8 cellular contexts compared by ENCODE assay signal in the genomic region with DNA sequence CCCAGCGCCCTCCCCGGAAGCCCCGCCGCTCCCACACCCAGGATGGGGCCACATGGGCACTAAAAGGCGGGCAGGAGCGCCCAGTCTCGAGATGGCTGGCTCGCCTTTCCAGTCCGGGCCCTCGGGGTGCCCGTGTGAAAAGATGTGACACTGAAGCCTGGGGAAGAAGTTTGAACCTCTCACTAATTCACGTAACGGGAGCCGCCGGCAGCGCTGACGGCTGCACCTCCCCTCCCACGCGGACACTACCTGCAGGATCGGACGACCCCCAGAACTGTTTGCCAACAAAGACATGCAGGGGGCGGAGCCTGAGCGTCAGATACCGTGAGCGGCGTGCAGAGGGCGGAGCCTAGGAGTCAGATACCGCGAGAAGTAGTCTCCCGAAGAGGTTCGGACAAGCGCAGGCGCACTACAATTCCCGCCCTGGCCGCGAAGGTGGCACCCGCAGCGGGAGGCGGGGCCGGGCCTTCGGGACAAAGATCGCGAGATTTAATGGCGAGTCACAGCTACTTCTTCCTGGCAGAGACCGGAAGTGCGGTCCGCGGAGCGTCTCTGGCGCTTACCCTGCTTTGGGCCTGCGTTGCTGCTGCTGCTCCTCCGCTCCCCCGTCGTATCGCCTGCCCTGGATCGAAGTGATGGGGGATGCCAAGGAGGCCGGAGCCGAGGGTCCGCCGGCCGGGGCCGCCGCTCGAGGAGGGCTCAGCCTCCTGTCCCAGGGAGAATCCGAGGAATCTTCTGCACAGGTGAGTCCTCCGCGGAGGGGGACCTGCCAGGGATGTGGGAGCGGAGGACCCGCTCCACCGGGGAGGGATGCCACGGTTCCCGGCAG. TPM values are rescaled to one million over a fixed set of nuclear protein-coding genes. Genes with fewer than 3 reads are reported as not detected.
A peak's percentile ranks its signal among the peaks of the same experiment; 100 is the strongest.
DNase-seq lines count a peak whose midpoint lies in the region; ATAC-seq and TF ChIP-seq lines count a peak whose summit lies in the region.

A gene with protein sequence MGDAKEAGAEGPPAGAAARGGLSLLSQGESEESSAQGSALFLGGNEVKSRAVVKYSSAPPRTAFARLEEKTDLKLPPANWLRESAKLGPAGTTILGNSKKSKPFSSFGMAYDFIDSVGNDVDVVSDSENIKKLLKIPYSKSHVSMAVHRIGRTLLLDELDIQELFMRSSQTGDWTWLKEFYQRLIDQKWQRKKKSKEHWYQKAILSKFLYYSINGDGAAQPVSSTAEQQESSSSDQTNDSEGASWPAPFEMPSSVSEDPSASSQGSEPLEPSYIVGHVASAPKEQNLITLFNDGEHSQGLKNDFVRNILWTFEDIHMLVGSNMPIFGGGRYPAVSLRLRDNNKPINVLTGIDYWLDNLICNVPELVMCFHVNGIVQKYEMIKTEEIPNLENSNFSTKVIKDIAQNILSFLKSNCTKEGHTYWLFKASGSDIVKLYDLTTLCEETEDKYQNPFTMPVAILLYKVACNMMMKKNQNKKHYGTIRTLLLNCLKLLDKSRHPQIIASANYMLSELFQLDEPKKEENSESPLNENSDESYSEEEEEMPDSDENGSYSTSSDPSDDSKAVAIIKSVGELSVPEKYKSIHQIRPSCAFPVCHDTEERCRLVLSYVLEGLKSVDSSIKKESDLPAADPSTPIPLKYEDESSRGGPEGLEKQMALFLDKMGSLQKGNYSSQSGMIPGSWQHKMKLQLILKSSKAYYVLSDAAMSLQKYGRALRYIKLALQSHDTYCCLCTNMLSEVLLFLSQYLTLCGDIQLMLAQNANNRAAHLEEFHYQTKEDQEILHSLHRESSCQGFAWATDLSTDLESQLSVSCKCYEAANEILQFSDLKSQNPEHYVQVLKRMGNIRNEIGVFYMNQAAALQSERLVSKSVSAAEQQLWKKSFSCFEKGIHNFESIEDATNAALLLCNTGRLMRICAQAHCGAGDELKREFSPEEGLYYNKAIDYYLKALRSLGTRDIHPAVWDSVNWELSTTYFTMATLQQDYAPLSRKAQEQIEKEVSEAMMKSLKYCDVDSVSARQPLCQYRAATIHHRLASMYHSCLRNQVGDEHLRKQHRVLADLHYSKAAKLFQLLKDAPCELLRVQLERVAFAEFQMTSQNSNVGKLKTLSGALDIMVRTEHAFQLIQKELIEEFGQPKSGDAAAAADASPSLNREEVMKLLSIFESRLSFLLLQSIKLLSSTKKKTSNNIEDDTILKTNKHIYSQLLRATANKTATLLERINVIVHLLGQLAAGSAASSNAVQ (plus strand): TSS at position 537 of the 829 bp plus-strand sequence. CDS start 99 bp downstream, at position 636.

- CTCF ChIA-PET in RWPE1 (lab: Yijun Ruan, JAX) = interaction anchor here (0.6 kb wide), 1 partner anchor 21 kb away, joined by 4 read pairs; no protein-coding TSS in a partner anchor

- peak; percentile 97 for ATAC-seq in activated T-helper 17 cell treated with anti-CD3 and anti-CD28 coated beads, Interleukin-2, amount 50 U/mL, for 72 hours (replicated peaks)
- ATAC-seq in naive thymus-derived CD8-positive, alpha-beta T cell = peak; percentile 91 to 92

- H3K27ac Mint-ChIP-seq in activated T-helper 17 cell treated with anti-CD3 and anti-CD28 coated beads, Interleukin-2, amount 50 U/mL, for 72 hours = peak within 1 kb of the TSS; percentile 96
- H3K27ac Mint-ChIP-seq in naive thymus-derived CD8-positive, alpha-beta T cell = peak within 1 kb of the TSS; percentile 97 to 100 (median 99)

- POLR2A ChIA-PET in RWPE1 (lab: Yijun Ruan, JAX; ENCODE audit: low non-redundant PET) = interaction anchor here (0.5 to 0.7 kb wide), 2 partner anchors 57 to 365 kb away, joined by 3 to 4 read pairs; no protein-coding TSS in a partner anchor
- POLR2A ChIA-PET in naive thymus-derived CD8-positive, alpha-beta T cell (lab: Charles Lee) = interaction anchor here (0.6 to 1.8 kb wide), 4 partner anchors 104 to 912 kb away, joined by 3 to 39 read pairs (median 3); a partner anchor contains a TSS

- H3K27me3 Mint-ChIP-seq in activated T-helper 17 cell treated with anti-CD3 and anti-CD28 coated beads, Interleukin-2, amount 50 U/mL, for 72 hours = no peaks in the 10 kb centered on the region
- H3K27me3 Mint-ChIP-seq in naive thymus-derived CD8-positive, alpha-beta T cell = no peaks in the 10 kb centered on the region

- peak within 1 kb of the TSS; percentile 77 for H3K4me3 ChIP-seq in LNCaP clone FGC (ENCODE audit: low read depth, low read length)
- peak within 1 kb of the TSS; percentile 99 for H3K4me3 ChIP-seq in fibroblast of mammary gland (ENCODE audit: control insufficient read depth, low read depth, low read length)

- H3K9me3 Mint-ChIP-seq in activated T-helper 17 cell treated with anti-CD3 and anti-CD28 coated beads, Interleukin-2, amount 50 U/mL, for 72 hours = no peaks in the 10 kb centered on the region
- H3K9me3 Mint-ChIP-seq in naive thymus-derived CD8-positive, alpha-beta T cell = peaks cover 0 to 10% (median 0%) of the 10 kb centered on the region in 9 donors

- H3K4me1 Mint-ChIP-seq in activated T-helper 17 cell treated with anti-CD3 and anti-CD28 coated beads, Interleukin-2, amount 50 U/mL, for 72 hours = peaks cover 5% of the 10 kb centered on the region
- peaks cover 11 to 40% (median 30%) of the 10 kb centered on the region in 4 donors for H3K4me1 Mint-ChIP-seq in naive thymus-derived CD8-positive, alpha-beta T cell

- peak within 1 kb of the TSS; percentile 92 for H3K27ac ChIP-seq in RWPE1

- H3K36me3 Mint-ChIP-seq in activated T-helper 17 cell treated with anti-CD3 and anti-CD28 coated beads, Interleukin-2, amount 50 U/mL, for 72 hours (ENCODE audit: low read depth) = peaks cover 52% of the 10 kb centered on the region
- H3K36me3 Mint-ChIP-seq in naive thymus-derived CD8-positive, alpha-beta T cell = peaks cover 0 to 31% (median 14%) of the 10 kb centered on the region in 3 donors

- no peak for TF ChIP-seq CTCF in LNCaP clone FGC (IDR thresholded peaks at IDR 0.05; ENCODE audit: control insufficient read depth, extremely low read depth, insufficient read depth)
- no peak for TF ChIP-seq CTCF in RWPE1 (conservative IDR thresholded peaks at IDR 0.05; ENCODE audit: low read depth)
- TF ChIP-seq CTCF in fibroblast of mammary gland (conservative IDR thresholded peaks at IDR 0.05; ENCODE audit: control insufficient read depth, insufficient read depth, low read depth, low read length) = no peak

- peak within 1 kb of the TSS; percentile 95 for H3K4me3 Mint-ChIP-seq in activated T-helper 17 cell treated with anti-CD3 and anti-CD28 coated beads, Interleukin-2, amount 50 U/mL, for 72 hours
- H3K4me3 Mint-ChIP-seq in naive thymus-derived CD8-positive, alpha-beta T cell = peak within 1 kb of the TSS; percentile 96 to 100 (median 98)

- DNase-seq in Daoy (ENCODE audit: low read depth) (peak; percentile 98), GOT3 (lab: John Stamatoyannopoulos, UW) (peak; percentile 97), LNCaP clone FGC (ENCODE audit: low read depth) (peak; percentile 91), RWPE1 (ENCODE audit: low spot score) (peak; percentile 99), fibroblast of mammary gland (ENCODE audit: low read depth) (peak; percentile 97)
- DNase-seq in naive thymus-derived CD8-positive, alpha-beta T cell = peak; percentile 95 to 100 (median 99)
- peak; percentile 95 to 99 (median 99) for DNase-seq in stimulated activated naive CD4-positive, alpha-beta T cell (lab: John Stamatoyannopoulos, UW)

RNA-seq across cellular contexts. Expression of the gene that starts here (rescaled TPM):
- 17.7 and 19.7 TPM in 2 replicates for total RNA-seq in Daoy (2014; rRNA removed; shearing (Covaris generic))
- total RNA-seq in activated T-helper 17 cell treated with anti-CD3 and anti-CD28 coated beads, Interleukin-2, amount 50 U/mL, for 72 hours = 10 to 100 TPM; 35.9 to 38.0 TPM
- total RNA-seq in naive thymus-derived CD8-positive, alpha-beta T cell = 10 to 100 TPM; 58.1 to 61.4 TPM
- 10 to 100 TPM; 10.3 to 12.8 (median 11.6) TPM for polyA plus RNA-seq in naive thymus-derived CD8-positive, alpha-beta T cell

Comparison
In these comparisons a context has a peak if more than half of its experiments do, and no peak if none do; other contexts are left out.
1. Peak in every context shown above with its lines: DNase-seq, ATAC-seq, H3K4me3 ChIP-seq and H3K27ac ChIP-seq.